Comparison of ENCODE assay signal across 10 cellular contexts in genomic region chr17:2510559-2510958, GRCh38. TPM values are rescaled to one million over a fixed set of nuclear protein-coding genes. Genes with fewer than 3 reads are reported as not detected.
DNase-seq lines count a peak whose midpoint lies in the region; ATAC-seq and TF ChIP-seq lines count a peak whose summit lies in the region.
"Had no signal": no experiment of that assay in that cellular context is flagged by ENCODE, and none has a peak within 500 bp of the region (broad histone marks: within the 10 kb centered on the region; RNA-seq: fewer than 3 reads in every experiment).

No MANE protein-coding gene starts in this region.

- intact Hi-C loops in left ventricle myocardium inferior (cut with micrococcal nuclease) (no loop called here), Right ventricle myocardium inferior (cut with DNase I) (loop anchor here (10.0 kb wide), 2 partner anchors 114 to 174 kb away; no protein-coding TSS in a partner anchor), vagina (cut with DNase I) (no loop called here)

- no peak overlapping the region for H3K27ac Mint-ChIP-seq in memory B cell

- no peaks in the 10 kb centered on the region for H3K9me3 Mint-ChIP-seq in memory B cell

- TF ChIP-seq CTCF in left ventricle myocardium inferior (IDR thresholded peaks at IDR 0.05; ENCODE audit: borderline replicate concordance), result no peak
- TF ChIP-seq CTCF in brain microvascular endothelial cell (IDR thresholded peaks at IDR 0.05; ENCODE audit: low read depth, low read length, missing control alignments), result no peak
- no peak for TF ChIP-seq CTCF in vagina (IDR thresholded peaks at IDR 0.05)

- H3K4me1 ChIP-seq in left ventricle myocardium inferior (peaks cover 47% of the 10 kb centered on the region), vagina (peaks cover 38% of the 10 kb centered on the region)

- no peaks in the 10 kb centered on the region for H3K27me3 Mint-ChIP-seq in memory B cell

- H3K9me3 ChIP-seq in left ventricle myocardium inferior (replicated peaks) (no peaks in the 10 kb centered on the region), vagina (no peaks in the 10 kb centered on the region)

- H3K27me3 ChIP-seq in left ventricle myocardium inferior (ENCODE audit: low read depth), result no peaks in the 10 kb centered on the region
- no peaks in the 10 kb centered on the region for H3K27me3 ChIP-seq in brain microvascular endothelial cell (replicated peaks)
- no peaks in the 10 kb centered on the region for H3K27me3 ChIP-seq in vagina

- in situ Hi-C loops in brain microvascular endothelial cell (cut with HindIII; ENCODE audit: low pct_ligation_motif_present, low sequenced_read_pairs), result no loop called here

- TF ChIP-seq POLR2A in vagina (IDR thresholded peaks at IDR 0.05), result no peak

- peak overlapping the region; percentile 81 for H3K4me3 ChIP-seq in left ventricle myocardium inferior
- peak overlapping the region; percentile 88 for H3K4me3 ChIP-seq in brain microvascular endothelial cell (ENCODE audit: low read depth, low read length)
- H3K4me3 ChIP-seq in vagina, result peak overlapping the region; percentile 62 to 65

- peaks cover 18% of the 10 kb centered on the region for H3K4me1 Mint-ChIP-seq in memory B cell

- ATAC-seq in Right ventricle myocardium inferior (no peak), memory B cell (ENCODE audit: low read depth) (no peak), GM18502 (IDR thresholded peaks at IDR 0.05; ENCODE audit: poor library complexity, unreplicated experiment) (no peak)
- ATAC-seq: activated CD4-positive, CD25-positive, alpha-beta regulatory T cell treated with anti-CD3 and anti-CD28 coated beads, Interleukin-2, amount 50 U/mL, for 24 hours had no signal

- H3K36me3 Mint-ChIP-seq in memory B cell, result peaks cover 15% of the 10 kb centered on the region

- H3K27ac ChIP-seq in left ventricle myocardium inferior (replicated peaks) (peak overlapping the region; percentile 84), brain microvascular endothelial cell (peak overlapping the region; percentile 95), vagina (peak overlapping the region; percentile 90)

- DNase-seq in left ventricle myocardium inferior (no peak), Right ventricle myocardium inferior (ENCODE audit: missing footprints) (no peak), brain microvascular endothelial cell (no peak), memory B cell (ENCODE audit: low spot score in 2 of 2) (no peak), vagina (ENCODE audit: extremely low spot score in 2 of 2) (no peak), NCI-H526 (lab: John Stamatoyannopoulos, UW) (no peak)
- no peak for DNase-seq in stimulated activated CD4-positive, alpha-beta T cell treated with anti-CD3 and anti-CD28 coated beads, Interleukin-1b, Interleukin-23, amount 100 ng/mL, for 48 hours
- DNase-seq: stimulated activated CD4-positive, alpha-beta T cell treated with anti-CD3 and anti-CD28 coated beads, Interleukin-2, amount 100 ng/mL, for 24 hours had no signal

- peak overlapping the region; percentile 39 for H3K4me3 Mint-ChIP-seq in memory B cell

- H3K36me3 ChIP-seq in left ventricle myocardium inferior (no peaks in the 10 kb centered on the region), brain microvascular endothelial cell (replicated peaks) (no peaks in the 10 kb centered on the region), vagina (no peaks in the 10 kb centered on the region)

RNA-seq across cellular contexts. Expression of gene METTL16, which starts 1.1 kb away (rescaled TPM):
- total RNA-seq in left ventricle myocardium inferior, result 20.8 TPM
- total RNA-seq in Right ventricle myocardium inferior, result 20.1 TPM
- 30.4 TPM for total RNA-seq in vagina
